Comparison of ENCODE assay signal across 26 cellular contexts in genomic region chr9:113475992-113476391, GRCh38.
"Had no signal": no experiment of that assay in that cellular context is flagged by ENCODE, and none has a peak within 500 bp of the region (broad histone marks: within the 10 kb centered on the region; RNA-seq: fewer than 3 reads in every experiment).

No MANE protein-coding gene starts in this region.

- H3K4me2 ChIP-seq: SK-N-SH had no signal

- H3K4me1 ChIP-seq: adrenal gland, breast epithelium, Peyer's patch, SJCRH30 had no signal

- ATAC-seq: activated CD4-positive, alpha-beta T cell treated with anti-CD3 and anti-CD28 coated beads for 36 hours had no signal

- H3K36me3 ChIP-seq: adrenal gland, breast epithelium, Peyer's patch, SJCRH30, WERI-Rb-1 had no signal

- H3K9me2 ChIP-seq: SK-N-SH had no signal

- DNase-seq: activated CD4-positive, alpha-beta memory T cell treated with anti-CD3 and anti-CD28 coated beads, Interleukin-2, amount 10 ng/mL, durations not matched to agents 7 days and 5 days; activated CD4-positive, alpha-beta T cell treated with anti-CD3 and anti-CD28 coated beads for 36 hours; activated CD4-positive, alpha-beta T cell treated with anti-CD3 and anti-CD28 coated beads, Interleukin-2, amount 50 U/mL, for 1 hour; activated CD8-positive, alpha-beta memory T cell treated with anti-CD3 and anti-CD28 coated beads, Interleukin-2, amount 50 U/mL, for 4 hours; activated naive CD4-positive, alpha-beta T cell treated with anti-CD3 and anti-CD28 coated beads, Interleukin-2, amount 50 U/mL, for 16 hours; activated naive CD8-positive, alpha-beta T cell treated with anti-CD3 and anti-CD28 coated beads, Interleukin-2, amount 10 ng/mL, durations not matched to agents 7 days and 5 days; activated T-cell treated with anti-CD3 and anti-CD28 coated beads, Interleukin-2, amount 50 U/mL, for 1 hour; anterior cingulate cortex; caudate nucleus; KG1; NCI-H1105 treated with DMSO at 0.1 percent for 48 hours; NCI-H1436 treated with DMSO at 0.1 percent for 48 hours; NCI-H1930; NCI-H2171; NCI-H345; NCI-H510A; NCI-H69; Peyer's patch; Right ventricle myocardium superior; SJCRH30; SK-N-SH; T-helper 1 cell; WERI-Rb-1 had no signal

- H3K9me3 Mint-ChIP-seq: activated CD4-positive, alpha-beta memory T cell treated with anti-CD3 and anti-CD28 coated beads, Interleukin-2, amount 10 ng/mL, durations not matched to agents 7 days and 5 days; activated naive CD8-positive, alpha-beta T cell treated with anti-CD3 and anti-CD28 coated beads, Interleukin-2, amount 10 ng/mL, durations not matched to agents 7 days and 5 days had no signal

- H3K4me3 ChIP-seq: adrenal gland, breast epithelium, Peyer's patch, SJCRH30 had no signal

- H3K4me3 Mint-ChIP-seq: activated CD4-positive, alpha-beta memory T cell treated with anti-CD3 and anti-CD28 coated beads, Interleukin-2, amount 10 ng/mL, durations not matched to agents 7 days and 5 days; activated CD4-positive, alpha-beta T cell treated with anti-CD3 and anti-CD28 coated beads for 36 hours; activated naive CD8-positive, alpha-beta T cell treated with anti-CD3 and anti-CD28 coated beads, Interleukin-2, amount 10 ng/mL, durations not matched to agents 7 days and 5 days had no signal

- H3K27me3 ChIP-seq: adrenal gland, breast epithelium, Peyer's patch had no signal

- H3K9ac ChIP-seq: SK-N-SH had no signal

- H3K27ac Mint-ChIP-seq: activated CD4-positive, alpha-beta memory T cell treated with anti-CD3 and anti-CD28 coated beads, Interleukin-2, amount 10 ng/mL, durations not matched to agents 7 days and 5 days; activated CD4-positive, alpha-beta T cell treated with anti-CD3 and anti-CD28 coated beads for 36 hours; activated naive CD8-positive, alpha-beta T cell treated with anti-CD3 and anti-CD28 coated beads, Interleukin-2, amount 10 ng/mL, durations not matched to agents 7 days and 5 days had no signal

- H3K36me3 Mint-ChIP-seq: activated naive CD8-positive, alpha-beta T cell treated with anti-CD3 and anti-CD28 coated beads, Interleukin-2, amount 10 ng/mL, durations not matched to agents 7 days and 5 days had no signal

- H3K27ac ChIP-seq: adrenal gland, breast epithelium, Peyer's patch, RWPE1, SJCRH30, WERI-Rb-1 had no signal

- H3K9me3 ChIP-seq: adrenal gland, breast epithelium, Peyer's patch, SJCRH30, SK-N-SH had no signal
